Comparison of ENCODE assay signal across 8 cellular contexts in the genomic region with DNA sequence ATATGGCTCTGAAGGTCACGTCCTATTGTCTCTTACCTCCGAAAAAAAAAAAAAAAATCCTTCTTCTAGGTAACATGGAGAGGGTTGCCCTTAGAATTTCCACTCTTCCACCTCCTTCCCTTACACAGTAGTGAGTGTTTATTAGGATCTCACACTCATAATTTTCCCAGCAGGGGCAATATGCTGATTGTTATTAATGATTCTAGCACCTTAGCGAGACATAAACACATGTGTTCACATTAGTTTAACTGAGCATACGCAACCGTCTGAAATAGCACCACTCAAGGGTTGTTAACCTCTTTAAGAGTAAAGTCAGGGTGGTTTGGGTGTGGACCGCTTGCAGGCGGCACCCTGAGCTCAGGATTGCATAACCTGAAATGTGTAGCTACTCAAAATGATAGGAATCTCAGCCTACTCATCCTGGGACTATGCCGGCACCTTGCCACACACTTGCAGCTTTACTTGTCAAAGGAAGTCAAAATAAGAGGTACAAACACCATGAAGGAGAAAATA. TPM values are rescaled to one million over a fixed set of nuclear protein-coding genes. Genes with fewer than 3 reads are reported as not detected.
DNase-seq lines count a peak whose midpoint lies in the region; ATAC-seq and TF ChIP-seq lines count a peak whose summit lies in the region.

No MANE protein-coding gene starts in this region.

- ATAC-seq in GM18502 (IDR thresholded peaks at IDR 0.05; ENCODE audit: poor library complexity, unreplicated experiment) (no peak), GM18861 (IDR thresholded peaks at IDR 0.05; ENCODE audit: unreplicated experiment) (no peak)

- DNase-seq in C1 segment of cervical spinal cord (lab: John Stamatoyannopoulos, UW) = peak in 8 of 14 donors; percentile 11 to 48 (median 22)
- peak; percentile 78 to 85 for DNase-seq in T47D (ENCODE audit: low read depth in 1 of 2, low spot score in 1 of 2)
- peak; percentile 50 for DNase-seq in stomach
- DNase-seq in COLO829 (ENCODE audit: low spot score) = no peak

- in situ Hi-C loops in T47D (cut with HindIII; ENCODE audit: low pct_unique_long_range_greater_than_20kb, low sequenced_read_pairs) = no loop called here

- peaks cover 12 to 59% (median 43%) of the 10 kb centered on the region in 4 donors for H3K4me1 ChIP-seq in stomach

- H3K27ac ChIP-seq in layer of hippocampus (ENCODE audit: low read depth, low read length) = peak overlapping the region; percentile 92
- peak overlapping the region; percentile 16 to 91 (median 88) for H3K27ac ChIP-seq in stomach

- intact Hi-C loops in stomach (cut with DNase I; ENCODE audit: low total_unique reads) = no loop called here

- H3K4me3 ChIP-seq in stomach = peak overlapping the region; percentile 69 to 89 (median 78)

- 27 to 40% (median 39%) methylated on average over 8 of the region's 8 CpGs for WGBS in stomach, 5 donors

- TF ChIP-seq RAD21 in Ishikawa (IDR thresholded peaks at IDR 0.05; ENCODE audit: low read depth) = no peak

- TF ChIP-seq EP300 in Ishikawa (IDR thresholded peaks at IDR 0.05; ENCODE audit: borderline replicate concordance) (no peak), stomach (IDR thresholded peaks at IDR 0.05) (no peak)

- no peak for TF ChIP-seq CTCF in stomach (IDR thresholded peaks at IDR 0.05)

- no peaks in the 10 kb centered on the region for H3K9me3 ChIP-seq in stomach

- no peaks in the 10 kb centered on the region for H3K27me3 ChIP-seq in layer of hippocampus (ENCODE audit: control insufficient read depth, insufficient read depth, low read length)
- no peaks in the 10 kb centered on the region for H3K27me3 ChIP-seq in stomach

- TF ChIP-seq POLR2A in stomach (IDR thresholded peaks at IDR 0.05) = no peak

- peaks cover 4 to 8% (median 7%) of the 10 kb centered on the region in 4 donors for H3K36me3 ChIP-seq in stomach

TF ChIP-seq in Ishikawa, 13 proteins besides CTCF, POLR2A, EP300 and RAD21:
- TF ChIP-seq CEBPB (IDR thresholded peaks at IDR 0.05) = peak; percentile 59
- no peak for TF ChIP-seq MAX (IDR thresholded peaks at IDR 0.05)

RNA-seq across cellular contexts. Expression of gene CPEB3, which starts 52.2 kb away (rescaled TPM):
- 10 to 100 TPM in 2 of 5 donors, 1 to 10 TPM in 3; 2.0 to 11.2 (median 6.6) TPM for total RNA-seq in stomach
- polyA plus RNA-seq in stomach = 1 to 10 TPM; 1.3 to 1.8 (median 1.3) TPM

RNA-seq across cellular contexts. Expression of gene MARCHF5, which starts 52.3 kb away (rescaled TPM):
- 10 to 100 TPM in 1 of 5 donors, 1 to 10 TPM in 4; 1.2 to 37.1 (median 4.9) TPM for total RNA-seq in stomach
- 10 to 100 TPM; 13.2 to 17.1 (median 16.4) TPM for polyA plus RNA-seq in stomach
